26 cellular contexts compared by ENCODE assay signal in the genomic region with DNA sequence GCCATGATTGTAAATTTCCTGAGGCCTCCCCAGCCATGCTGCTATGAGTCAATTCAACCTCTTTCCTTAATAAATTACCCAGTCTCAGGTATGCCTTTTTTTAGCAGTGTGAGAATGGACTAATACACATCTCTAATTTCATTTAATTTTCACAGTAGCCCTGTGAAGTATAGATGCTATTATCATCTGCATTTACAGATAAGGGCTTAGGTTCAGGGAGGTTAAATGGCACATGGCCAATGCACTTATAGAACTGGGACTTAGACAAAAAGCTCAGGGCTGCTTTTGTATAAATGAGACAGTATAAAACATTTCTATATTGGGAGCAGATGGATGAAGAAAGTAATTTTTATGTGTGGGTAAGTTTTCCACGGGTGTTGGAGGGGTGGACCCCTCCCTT.
"Had no signal": no experiment of that assay in that cellular context is flagged by ENCODE, and none has a peak within 500 bp of the region (broad histone marks: within the 10 kb centered on the region; RNA-seq: fewer than 3 reads in every experiment).

No MANE protein-coding gene starts in this region.

- H3K4me2 ChIP-seq: KMS-11 had no signal

- DNase-seq: activated CD4-positive, alpha-beta memory T cell treated with anti-CD3 and anti-CD28 coated beads, Interleukin-2, amount 10 ng/mL, durations not matched to agents 7 days and 5 days; activated CD4-positive, alpha-beta T cell treated with anti-CD3 and anti-CD28 coated beads for 36 hours; activated CD4-positive, alpha-beta T cell treated with anti-CD3 and anti-CD28 coated beads, Interleukin-2, amount 50 U/mL, for 1 hour; activated CD8-positive, alpha-beta memory T cell treated with anti-CD3 and anti-CD28 coated beads, Interleukin-2, amount 50 U/mL, for 4 hours; activated naive CD4-positive, alpha-beta T cell treated with anti-CD3 and anti-CD28 coated beads, Interleukin-2, amount 50 U/mL, for 16 hours; activated naive CD8-positive, alpha-beta T cell treated with anti-CD3 and anti-CD28 coated beads, Interleukin-2, amount 10 ng/mL, durations not matched to agents 7 days and 5 days; activated T-cell treated with anti-CD3 and anti-CD28 coated beads, Interleukin-2, amount 50 U/mL, for 1 hour; adrenal gland; anterior cingulate cortex; caudate nucleus; NCI-H1092; NCI-H1436; NCI-H1694 treated with DMSO at 0.1 percent for 48 hours; NCI-H2081; NCI-H2171 treated with DMSO at 0.1 percent for 48 hours; NCI-H226; NCI-H526; NK-92 treated with Interleukin-12 subunit alpha and Interleukin-12 subunit beta, amount 100 ng/mL, for 24 hours; Peyer's patch; Right ventricle myocardium superior; SJCRH30; T-helper 17 cell; T-helper 9 cell; WERI-Rb-1 had no signal

- H3K4me3 ChIP-seq: adrenal gland, Peyer's patch, SJCRH30 had no signal

- H3K36me3 ChIP-seq: adrenal gland, Peyer's patch, SJCRH30, WERI-Rb-1 had no signal

- H3K4me1 ChIP-seq: adrenal gland, Peyer's patch, SJCRH30 had no signal

- H3K27ac ChIP-seq: adrenal gland, KMS-11, Peyer's patch, RWPE1, SJCRH30, WERI-Rb-1 had no signal

- H3K9ac ChIP-seq: KMS-11 had no signal

- H3K27me3 ChIP-seq: adrenal gland, Peyer's patch, SJCRH30 had no signal

- H3K9me3 ChIP-seq: adrenal gland, Peyer's patch, SJCRH30 had no signal
